ENCODE assay signal across 1 cellular context in genomic region chr7:140153666-140154161, GRCh38.
TF ChIP-seq lines count a peak whose summit lies in the region.

No MANE protein-coding gene starts in this region.

TF ChIP-seq in SK-N-SH, 30 proteins besides CTCF, POLR2A, EP300 and RAD21 (continued from another document):
- no peak for TF ChIP-seq USF2 (IDR thresholded peaks at IDR 0.05; ENCODE audit: borderline replicate concordance, low read depth, low read length)
- TF ChIP-seq MAX (IDR thresholded peaks at IDR 0.05; ENCODE audit: low read depth): no peak
TF ChIP-seq in SK-N-SH: peak in this region for 2.
